Comparison of ENCODE assay signal across 20 cellular contexts in genomic region chr3:176741648-176742047, GRCh38.
"Had no signal": no experiment of that assay in that cellular context is flagged by ENCODE, and none has a peak within 500 bp of the region (broad histone marks: within the 10 kb centered on the region; RNA-seq: fewer than 3 reads in every experiment).

No MANE protein-coding gene starts in this region.

- H3K36me3 Mint-ChIP-seq: memory B cell; naive thymus-derived CD4-positive, alpha-beta T cell had no signal

- H3K4me3 Mint-ChIP-seq: activated CD4-positive, alpha-beta T cell treated with anti-CD3 and anti-CD28 coated beads, Interleukin-2, amount 10 ng/mL, durations not matched to agents 7 days and 5 days; activated CD8-positive, alpha-beta T cell treated with anti-CD3 and anti-CD28 coated beads, Interleukin-2, amount 10 ng/mL, durations not matched to agents 7 days and 5 days; activated T-cell treated with anti-CD3 and anti-CD28 coated beads, Interleukin-2, amount 50 U/mL, for 24 hours; memory B cell; naive thymus-derived CD4-positive, alpha-beta T cell had no signal

- H3K27ac ChIP-seq: breast epithelium, prostate gland, right atrium auricular region, thyroid gland had no signal

- H3K4me1 ChIP-seq: breast epithelium, prostate gland, right atrium auricular region, thyroid gland had no signal

- H3K4me3 ChIP-seq: breast epithelium, prostate gland, right atrium auricular region, thyroid gland had no signal

- H3K36me3 ChIP-seq: breast epithelium, prostate gland, right atrium auricular region, thyroid gland had no signal

- ATAC-seq: activated CD4-positive, CD25-positive, alpha-beta regulatory T cell treated with anti-CD3 and anti-CD28 coated beads, Interleukin-2, amount 50 U/mL, for 24 hours; activated CD8-positive, alpha-beta T cell treated with anti-CD3 and anti-CD28 coated beads, Interleukin-2, amount 10 ng/mL, durations not matched to agents 7 days and 5 days; esophagus mucosa; naive thymus-derived CD4-positive, alpha-beta T cell had no signal

- H3K27me3 ChIP-seq: breast epithelium, right atrium auricular region, thyroid gland had no signal

- H3K27ac Mint-ChIP-seq: activated CD4-positive, alpha-beta T cell treated with anti-CD3 and anti-CD28 coated beads, Interleukin-2, amount 10 ng/mL, durations not matched to agents 7 days and 5 days; activated CD8-positive, alpha-beta T cell treated with anti-CD3 and anti-CD28 coated beads, Interleukin-2, amount 10 ng/mL, durations not matched to agents 7 days and 5 days; activated T-cell treated with anti-CD3 and anti-CD28 coated beads, Interleukin-2, amount 50 U/mL, for 24 hours; activated T-helper 2 cell treated with anti-CD3 and anti-CD28 coated beads, Interferon-gamma antibody, Interleukin-2, Interleukin-4, amounts not matched to agents 10 μg/mL and 5 μg/mL and 100 μg/mL, durations not matched to agents 14 hours and 24 hours and 36 hours; memory B cell; naive thymus-derived CD4-positive, alpha-beta T cell had no signal

- DNase-seq: activated CD4-positive, alpha-beta T cell treated with anti-CD3 and anti-CD28 coated beads, Interleukin-2, amount 10 ng/mL, durations not matched to agents 7 days and 5 days; activated CD8-positive, alpha-beta T cell treated with anti-CD3 and anti-CD28 coated beads, Interleukin-2, amount 10 ng/mL, durations not matched to agents 7 days and 5 days; activated naive CD4-positive, alpha-beta T cell treated with anti-CD3 and anti-CD28 coated beads, Interleukin-2, amount 50 U/mL, for 16 hours; activated T-cell treated with anti-CD3 and anti-CD28 coated beads, Interleukin-2, amount 50 U/mL, for 24 hours; aorta; cortex of kidney; effector CD4-positive, alpha-beta T cell; naive thymus-derived CD4-positive, alpha-beta T cell; stimulated activated CD4-positive, alpha-beta T cell treated with anti-CD3 and anti-CD28 coated beads, Interleukin-12 subunit alpha, Interleukin-12 subunit beta, amount 100 ng/mL, for 4 hours; stimulated activated CD4-positive, alpha-beta T cell treated with anti-CD3 and anti-CD28 coated beads, Interleukin-1b, Interleukin-23, amount 100 ng/mL, for 48 hours; stimulated activated CD8-positive, alpha-beta memory T cell treated with anti-CD3 and anti-CD28 coated beads, Interleukin-4, amount 100 ng/mL, for 48 hours; stimulated activated naive CD4-positive, alpha-beta T cell; thyroid gland had no signal

- H3K4me1 Mint-ChIP-seq: activated CD4-positive, alpha-beta T cell treated with anti-CD3 and anti-CD28 coated beads, Interleukin-2, amount 10 ng/mL, durations not matched to agents 7 days and 5 days; memory B cell; naive thymus-derived CD4-positive, alpha-beta T cell had no signal

- H3K9me3 Mint-ChIP-seq: activated CD4-positive, alpha-beta T cell treated with anti-CD3 and anti-CD28 coated beads, Interleukin-2, amount 10 ng/mL, durations not matched to agents 7 days and 5 days; activated T-cell treated with anti-CD3 and anti-CD28 coated beads, Interleukin-2, amount 50 U/mL, for 24 hours; activated T-helper 2 cell treated with anti-CD3 and anti-CD28 coated beads, Interferon-gamma antibody, Interleukin-2, Interleukin-4, amounts not matched to agents 10 μg/mL and 5 μg/mL and 100 μg/mL, durations not matched to agents 14 hours and 24 hours and 36 hours; memory B cell had no signal

- H3K9me3 ChIP-seq: breast epithelium, prostate gland, right atrium auricular region, thyroid gland had no signal

- H3K27me3 Mint-ChIP-seq: activated CD4-positive, alpha-beta T cell treated with anti-CD3 and anti-CD28 coated beads, Interleukin-2, amount 10 ng/mL, durations not matched to agents 7 days and 5 days; activated T-cell treated with anti-CD3 and anti-CD28 coated beads, Interleukin-2, amount 50 U/mL, for 24 hours; memory B cell had no signal
